ENCODE assay signal across 24 cellular contexts in the genomic region with DNA sequence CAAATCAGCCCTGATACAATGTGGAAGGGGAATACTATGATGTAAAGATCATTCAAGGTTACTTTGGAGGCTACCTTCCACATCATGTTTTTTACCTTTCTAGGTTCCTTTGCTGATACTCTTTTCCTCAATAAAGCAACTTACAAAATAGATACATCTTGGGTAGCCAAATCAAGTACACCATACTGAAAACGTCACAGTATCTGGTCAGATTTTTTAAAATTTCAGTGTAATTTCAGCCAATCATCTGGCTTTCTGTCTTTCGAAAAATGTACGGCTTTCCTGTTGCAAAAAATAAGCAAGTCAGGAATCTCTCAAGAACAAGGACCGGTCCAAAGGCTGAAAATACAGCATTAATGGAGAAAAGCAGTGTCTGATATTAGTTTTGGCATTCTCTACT.
"Had no signal": no experiment of that assay in that cellular context is flagged by ENCODE, and none has a peak within 500 bp of the region (broad histone marks: within the 10 kb centered on the region; RNA-seq: fewer than 3 reads in every experiment).

No MANE protein-coding gene starts in this region.

- H3K4me2 ChIP-seq: hepatocyte had no signal

- H3K36me3 Mint-ChIP-seq: immature natural killer cell, mesothelial cell of epicardium, naive B cell had no signal

- H3K27ac Mint-ChIP-seq: immature natural killer cell, mesothelial cell of epicardium, naive B cell had no signal

- H2AFZ ChIP-seq: hepatocyte had no signal

- H3K79me2 ChIP-seq: hepatocyte had no signal

- H3K27ac ChIP-seq: coronary artery, dorsolateral prefrontal cortex, esophagus muscularis mucosa, foreskin keratinocyte, gastroesophageal sphincter, heart left ventricle, hepatocyte, left ventricle myocardium inferior, lower lobe of right lung had no signal

- H3K4me3 Mint-ChIP-seq: immature natural killer cell, mesothelial cell of epicardium, naive B cell had no signal

- H3K4me3 ChIP-seq: coronary artery, dorsolateral prefrontal cortex, esophagus muscularis mucosa, gastroesophageal sphincter, heart left ventricle, hepatocyte, left ventricle myocardium inferior, lower lobe of right lung, mucosa of descending colon had no signal

- H3K9me3 Mint-ChIP-seq: immature natural killer cell, mesothelial cell of epicardium, naive B cell had no signal

- H3K4me1 Mint-ChIP-seq: mesothelial cell of epicardium had no signal

- H3K9me3 ChIP-seq: esophagus muscularis mucosa, gastroesophageal sphincter, heart left ventricle, left ventricle myocardium inferior, lower lobe of right lung, mucosa of descending colon had no signal

- H3K4me1 ChIP-seq: esophagus muscularis mucosa, foreskin keratinocyte, gastroesophageal sphincter, heart left ventricle, left ventricle myocardium inferior, lower lobe of right lung had no signal

- H3K27me3 ChIP-seq: hepatocyte had no signal

- FAIRE-seq: endothelial cell of umbilical vein, frontal cortex, kidney had no signal

- ATAC-seq: foreskin keratinocyte, gastroesophageal sphincter, heart left ventricle, left colon, left lobe of liver, lower lobe of right lung, mucosa of descending colon had no signal

- DNase-seq: dermis blood vessel endothelial cell; dorsolateral prefrontal cortex; effector CD4-positive, alpha-beta T cell; effector memory CD4-positive, alpha-beta T cell; foreskin keratinocyte; heart left ventricle; hypothalamus; immature natural killer cell; kidney; kidney glomerular epithelial cell; left colon; left ventricle myocardium inferior; lower lobe of right lung; mesenchymal stem cell; mucosa of descending colon; naive B cell had no signal

- H3K36me3 ChIP-seq: esophagus muscularis mucosa, gastroesophageal sphincter, heart left ventricle, left ventricle myocardium inferior, lower lobe of right lung had no signal
